In the genomic region with DNA sequence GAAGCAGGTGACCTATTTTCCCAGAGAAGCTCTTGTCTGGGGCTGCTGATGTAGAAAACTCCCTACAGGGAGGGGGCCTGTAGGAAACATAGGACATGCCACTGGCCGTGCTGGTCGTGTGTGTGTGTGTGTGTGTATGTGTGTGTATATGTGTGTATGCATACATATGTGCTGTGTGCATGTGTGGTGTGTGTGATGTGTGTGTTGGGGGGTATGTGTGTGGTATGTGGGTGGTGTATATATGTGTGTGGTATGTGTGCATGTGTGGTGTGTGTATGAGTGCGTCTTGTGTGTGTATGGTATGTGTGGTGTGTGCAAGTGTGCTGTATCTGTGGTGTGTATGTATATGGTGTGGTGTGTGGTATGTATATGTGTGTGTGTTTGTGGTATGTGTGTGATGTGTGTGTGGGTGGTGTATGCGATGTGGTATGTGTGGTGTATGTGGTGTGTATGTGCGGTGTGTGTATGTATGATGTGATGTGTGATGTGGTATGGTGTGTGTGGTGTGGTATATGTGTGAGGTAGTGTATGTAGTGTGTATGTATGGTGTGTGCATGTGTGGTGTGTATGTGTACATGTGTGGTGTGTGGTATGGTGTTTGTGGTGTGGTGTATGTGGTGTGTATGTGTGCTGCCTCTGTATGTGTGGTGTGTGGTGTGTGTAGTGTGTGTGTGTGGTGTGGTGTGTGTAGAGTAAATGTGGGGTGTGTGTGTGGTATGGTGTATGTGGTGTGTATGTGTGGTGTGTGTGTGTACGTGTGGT, we compare ENCODE assay signal across 1 cellular context.
TF ChIP-seq lines count a peak whose summit lies in the region.

No MANE protein-coding gene starts in this region.

TF ChIP-seq in HEK293, 187 proteins besides CTCF, POLR2A, EP300 and RAD21 (continued from another document):
- TF ChIP-seq, protein P1, sequence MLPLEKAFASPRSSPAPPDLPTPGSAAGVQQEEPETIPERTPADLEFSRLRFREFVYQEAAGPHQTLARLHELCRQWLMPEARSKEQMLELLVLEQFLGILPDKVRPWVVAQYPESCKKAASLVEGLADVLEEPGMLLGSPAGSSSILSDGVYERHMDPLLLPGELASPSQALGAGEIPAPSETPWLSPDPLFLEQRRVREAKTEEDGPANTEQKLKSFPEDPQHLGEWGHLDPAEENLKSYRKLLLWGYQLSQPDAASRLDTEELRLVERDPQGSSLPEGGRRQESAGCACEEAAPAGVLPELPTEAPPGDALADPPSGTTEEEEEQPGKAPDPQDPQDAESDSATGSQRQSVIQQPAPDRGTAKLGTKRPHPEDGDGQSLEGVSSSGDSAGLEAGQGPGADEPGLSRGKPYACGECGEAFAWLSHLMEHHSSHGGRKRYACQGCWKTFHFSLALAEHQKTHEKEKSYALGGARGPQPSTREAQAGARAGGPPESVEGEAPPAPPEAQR (tag by site-specific recombination; IDR thresholded peaks at IDR 0.05) = 0 out of 2 replicates have a peak, but pooled peaks have one; percentile 66
- TF ChIP-seq ZNF747 (tag by site-specific recombination; IDR thresholded peaks at IDR 0.05) = 0 out of 2 replicates have a peak, but pooled peaks have one; percentile 32
TF ChIP-seq in HEK293: peak in this region for 18.
